Comparison of ENCODE assay signal across 2 cellular contexts in genomic region chr17:49775546-49776260, GRCh38.
TF ChIP-seq lines count a peak whose summit lies in the region.

No MANE protein-coding gene starts in this region.

TF ChIP-seq in H1, 55 proteins besides CTCF, POLR2A, EP300 and RAD21:
- TF ChIP-seq CHD7 (IDR thresholded peaks at IDR 0.05; ENCODE audit: insufficient replicate concordance, low read length) (no peak), TEAD4 (IDR thresholded peaks at IDR 0.05; ENCODE audit: low read depth, low read length) (peak; percentile 87)

TF ChIP-seq in HepG2, 621 proteins besides CTCF, POLR2A, EP300 and RAD21:
- peak in 1 of 2 experiments; percentile 88; a peak in 2 of 4 replicates for TF ChIP-seq NR2F1 (CRISPR knock-in tag; IDR thresholded peaks at IDR 0.05)
- no peak for TF ChIP-seq ZNF407 (CRISPR knock-in tag; IDR thresholded peaks at IDR 0.05; ENCODE audit: not compliant biosample characterization)
- TF ChIP-seq MAFF (IDR thresholded peaks at IDR 0.05; ENCODE audit: low read depth, low read length), result no peak
- TF ChIP-seq SMAD3 (CRISPR knock-in tag; IDR thresholded peaks at IDR 0.05), result no peak
- peak; percentile 69 for TF ChIP-seq NR2F6 (IDR thresholded peaks at IDR 0.05)
- TF ChIP-seq NR2F6 (CRISPR knock-in tag; IDR thresholded peaks at IDR 0.05), result peak; percentile 61; the same call in 1 of the 2 replicates
- no peak for TF ChIP-seq ZNF724P (CRISPR knock-in tag; IDR thresholded peaks at IDR 0.05; ENCODE audit: borderline replicate concordance)
- TF ChIP-seq TEAD3 (CRISPR knock-in tag; optimal IDR thresholded peaks at IDR 0.05; ENCODE audit: borderline replicate concordance), result peak; percentile 94
- TF ChIP-seq ZNF891 (CRISPR knock-in tag; IDR thresholded peaks at IDR 0.05), result no peak
